Comparison of ENCODE assay signal across 17 cellular contexts in the genomic region with DNA sequence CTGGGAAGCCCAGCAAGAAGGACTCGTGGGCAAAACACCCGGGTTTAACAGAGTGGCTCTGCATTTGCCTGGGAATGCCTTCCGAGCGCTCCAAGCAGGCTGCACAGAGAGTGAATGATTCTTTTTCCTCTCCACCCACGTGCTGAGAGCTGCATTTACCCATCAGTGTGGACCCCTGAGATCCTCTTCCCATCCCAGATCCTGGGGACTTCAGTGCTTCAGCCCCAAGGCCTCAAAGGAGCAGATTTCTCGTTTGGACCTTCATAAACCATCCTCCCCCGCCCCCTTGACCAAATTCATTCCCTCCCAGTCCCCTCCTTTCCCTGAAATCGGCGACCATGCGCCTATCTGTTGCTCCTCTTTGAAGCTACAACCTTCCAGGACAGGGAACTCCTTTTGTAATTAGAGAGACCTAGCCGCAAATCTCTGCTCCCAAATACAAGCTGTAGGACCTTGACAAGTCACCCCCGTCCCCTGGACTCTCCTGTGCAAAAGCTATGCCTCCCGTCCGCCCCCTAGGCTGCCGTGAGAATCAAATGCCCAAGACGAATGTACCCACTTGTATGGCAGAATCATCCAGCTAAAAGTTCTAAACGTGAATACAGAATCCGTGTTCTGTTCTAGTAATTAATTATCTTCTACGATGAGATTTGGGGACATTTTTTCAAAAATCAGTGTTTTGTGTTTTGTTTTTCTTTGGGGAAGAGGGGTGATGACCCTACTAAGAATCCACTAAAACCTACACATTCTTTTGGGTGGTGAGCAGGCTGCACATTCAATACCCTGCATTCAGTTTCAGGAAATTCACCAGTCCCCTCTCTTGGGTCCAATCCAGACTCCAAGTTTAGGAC. TPM values are rescaled to one million over a fixed set of nuclear protein-coding genes. Genes with fewer than 3 reads are reported as not detected.
"Had no signal": no experiment of that assay in that cellular context is flagged by ENCODE, and none has a peak within 500 bp of the region (broad histone marks: within the 10 kb centered on the region; RNA-seq: fewer than 3 reads in every experiment).

No MANE protein-coding gene starts in this region.

- H3K9me3 ChIP-seq: heart left ventricle, pancreas, stomach, thoracic aorta, vagina had no signal

- H3K4me1 Mint-ChIP-seq: activated CD4-positive, alpha-beta T cell treated with anti-CD3 and anti-CD28 coated beads, Interleukin-2, amount 10 ng/mL, durations not matched to agents 24 days and 14 days had no signal

- DNase-seq: activated CD4-positive, alpha-beta T cell treated with anti-CD3 and anti-CD28 coated beads, Interleukin-2, amount 10 ng/mL, durations not matched to agents 24 days and 14 days; dermis blood vessel endothelial cell; foreskin melanocyte; midbrain; pancreas; stimulated activated CD4-positive, alpha-beta T cell treated with anti-CD3 and anti-CD28 coated beads, Interleukin-4, amount 100 ng/mL, for 4 hours; stomach; T-helper 1 cell had no signal

- H3K27ac ChIP-seq: pancreas, stomach, thoracic aorta, vagina, VCaP had no signal

- H3K36me3 Mint-ChIP-seq: activated naive CD8-positive, alpha-beta T cell had no signal

- H3K27ac Mint-ChIP-seq: activated CD4-positive, alpha-beta T cell treated with anti-CD3 and anti-CD28 coated beads, Interleukin-2, amount 10 ng/mL, durations not matched to agents 24 days and 14 days; activated naive CD8-positive, alpha-beta T cell; activated T-helper 2 cell treated with anti-CD3 and anti-CD28 coated beads, Interferon-gamma antibody, Interleukin-2, Interleukin-4, amounts not matched to agents 10 μg/mL and 5 μg/mL and 100 μg/mL, durations not matched to agents 14 hours and 24 hours and 36 hours had no signal

- H3K36me3 ChIP-seq: pancreas, stomach, thoracic aorta, vagina had no signal

- H3K4me3 Mint-ChIP-seq: activated CD4-positive, alpha-beta T cell treated with anti-CD3 and anti-CD28 coated beads, Interleukin-2, amount 10 ng/mL, durations not matched to agents 24 days and 14 days; activated naive CD8-positive, alpha-beta T cell had no signal

- H3K9me3 Mint-ChIP-seq: activated CD4-positive, alpha-beta T cell treated with anti-CD3 and anti-CD28 coated beads, Interleukin-2, amount 10 ng/mL, durations not matched to agents 24 days and 14 days; activated T-helper 2 cell treated with anti-CD3 and anti-CD28 coated beads, Interferon-gamma antibody, Interleukin-2, Interleukin-4, amounts not matched to agents 10 μg/mL and 5 μg/mL and 100 μg/mL, durations not matched to agents 14 hours and 24 hours and 36 hours had no signal

- ATAC-seq: esophagus mucosa, pancreas had no signal

- H3K4me3 ChIP-seq: pancreas, stomach, thoracic aorta, vagina had no signal

- H3K4me1 ChIP-seq: pancreas had no signal

RNA-seq across cellular contexts. Expression of a gene that starts 8.8 kb away (rescaled TPM):
- total RNA-seq: activated CD4-positive, alpha-beta T cell treated with anti-CD3 and anti-CD28 coated beads, Interleukin-2, amount 10 ng/mL, durations not matched to agents 24 days and 14 days; activated T-helper 2 cell treated with anti-CD3 and anti-CD28 coated beads, Interferon-gamma antibody, Interleukin-2, Interleukin-4, amounts not matched to agents 10 μg/mL and 5 μg/mL and 100 μg/mL, durations not matched to agents 14 hours and 24 hours and 36 hours; cerebellum; dermis blood vessel endothelial cell; kidney epithelial cell; pancreas; stomach; vagina had no signal
